In the genomic region with DNA sequence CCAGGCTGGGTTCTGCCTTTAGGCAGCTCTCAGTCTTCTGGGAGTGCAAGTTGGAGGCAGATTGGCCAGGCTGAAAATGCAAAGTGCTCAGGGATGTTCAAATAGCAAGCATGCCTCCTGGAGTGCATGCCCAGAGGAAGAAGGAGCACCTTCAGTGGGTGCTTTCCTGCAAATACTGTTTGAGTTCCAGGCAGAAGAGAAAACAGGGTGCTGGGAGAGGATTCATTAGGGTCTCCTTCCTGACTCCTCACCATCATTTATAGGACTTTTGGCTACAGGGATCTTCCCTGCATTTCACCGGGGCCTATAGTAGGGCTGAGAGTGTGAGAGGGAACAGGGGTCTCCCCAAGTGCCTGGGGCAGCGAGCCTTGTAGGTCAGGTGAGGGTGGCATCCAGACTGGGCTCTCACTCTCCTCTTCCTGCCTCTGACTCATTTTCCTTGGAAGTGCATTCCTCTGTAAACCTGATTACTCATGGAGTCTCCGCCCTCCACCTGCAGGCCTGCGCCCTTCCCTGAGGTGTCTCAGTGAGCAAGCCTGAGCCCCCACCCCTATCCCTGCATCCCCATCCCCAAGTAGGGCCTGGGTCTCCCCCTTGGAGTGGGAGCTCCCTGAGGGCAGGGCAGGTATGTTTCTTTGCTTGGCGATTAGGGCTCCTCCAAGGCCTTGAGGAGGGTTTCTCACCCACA, we compare ENCODE assay signal across 12 cellular contexts. TPM values are rescaled to one million over a fixed set of nuclear protein-coding genes. Genes with fewer than 3 reads are reported as not detected.
DNase-seq lines count a peak whose midpoint lies in the region; ATAC-seq, FAIRE-seq and TF ChIP-seq lines count a peak whose summit lies in the region.
"Had no signal": no experiment of that assay in that cellular context is flagged by ENCODE, and none has a peak within 500 bp of the region (broad histone marks: within the 10 kb centered on the region; RNA-seq: fewer than 3 reads in every experiment).

No MANE protein-coding gene starts in this region.

- FAIRE-seq in D721Med (lab: Jason Lieb, UNC): no peak

- peaks cover 12% of the 10 kb centered on the region for H3K36me3 Mint-ChIP-seq in stimulated activated naive CD8-positive, alpha-beta T cell treated with anti-CD3 and anti-CD28 coated beads, Interleukin-15, Interleukin-2, amounts not matched to agents 100 ng/mL and 50 ng/mL, for 24 hours (ENCODE audit: low read depth)
- H3K36me3 Mint-ChIP-seq in activated CD4-positive, alpha-beta memory T cell treated with anti-CD3 and anti-CD28 coated beads for 36 hours: peaks cover 42% of the 10 kb centered on the region

- POLR2A ChIA-PET in activated CD4-positive, alpha-beta memory T cell treated with anti-CD3 and anti-CD28 coated beads for 36 hours (lab: Charles Lee): interaction anchor here (0.8 to 2.1 kb wide), 3 partner anchors 13 to 43 kb away, joined by 3 to 19 read pairs (median 5); no protein-coding TSS in a partner anchor

- peaks cover 5% of the 10 kb centered on the region for H3K9me3 Mint-ChIP-seq in stimulated activated naive CD8-positive, alpha-beta T cell treated with anti-CD3 and anti-CD28 coated beads, Interleukin-15, Interleukin-2, amounts not matched to agents 100 ng/mL and 50 ng/mL, for 24 hours
- H3K9me3 Mint-ChIP-seq in activated CD4-positive, alpha-beta memory T cell treated with anti-CD3 and anti-CD28 coated beads for 36 hours: peaks cover 2% of the 10 kb centered on the region

- H3K27me3 Mint-ChIP-seq in stimulated activated naive CD8-positive, alpha-beta T cell treated with anti-CD3 and anti-CD28 coated beads, Interleukin-15, Interleukin-2, amounts not matched to agents 100 ng/mL and 50 ng/mL, for 24 hours: peaks cover 13% of the 10 kb centered on the region
- no peaks in the 10 kb centered on the region for H3K27me3 Mint-ChIP-seq in activated CD4-positive, alpha-beta memory T cell treated with anti-CD3 and anti-CD28 coated beads for 36 hours

- ATAC-seq in stimulated activated naive CD8-positive, alpha-beta T cell treated with anti-CD3 and anti-CD28 coated beads, Interleukin-15, Interleukin-2, amounts not matched to agents 100 U/mL and 50 U/mL, for 24 hours: no peak
- ATAC-seq: left ventricle myocardium superior had no signal

- TF ChIP-seq CTCF in D721Med (IDR thresholded peaks at IDR 0.05; ENCODE audit: insufficient read depth, missing control alignments): no peak

- H3K4me1 Mint-ChIP-seq in stimulated activated naive CD8-positive, alpha-beta T cell treated with anti-CD3 and anti-CD28 coated beads, Interleukin-15, Interleukin-2, amounts not matched to agents 100 ng/mL and 50 ng/mL, for 24 hours (ENCODE audit: low read depth): peaks cover 69% of the 10 kb centered on the region
- peaks cover 68% of the 10 kb centered on the region for H3K4me1 Mint-ChIP-seq in activated CD4-positive, alpha-beta memory T cell treated with anti-CD3 and anti-CD28 coated beads for 36 hours (ENCODE audit: low read depth)

- intact Hi-C loops in activated CD4-positive, alpha-beta memory T cell treated with anti-CD3 and anti-CD28 coated beads for 36 hours (cut with micrococcal nuclease): no loop called here

- peak overlapping the region; percentile 61 for H3K4me3 Mint-ChIP-seq in stimulated activated naive CD8-positive, alpha-beta T cell treated with anti-CD3 and anti-CD28 coated beads, Interleukin-15, Interleukin-2, amounts not matched to agents 100 ng/mL and 50 ng/mL, for 24 hours
- H3K4me3 Mint-ChIP-seq in activated CD4-positive, alpha-beta memory T cell treated with anti-CD3 and anti-CD28 coated beads for 36 hours: peak overlapping the region; percentile 73

- CTCF ChIA-PET in activated CD4-positive, alpha-beta memory T cell treated with anti-CD3 and anti-CD28 coated beads for 36 hours (lab: Charles Lee): interaction anchor here (1.4 to 2.9 kb wide), 6 partner anchors 14 to 156 kb away, joined by 4 to 37 read pairs (median 8); a partner anchor contains a TSS

- DNase-seq in stimulated activated naive CD8-positive, alpha-beta T cell treated with anti-CD3 and anti-CD28 coated beads, Interleukin-15, Interleukin-2, amounts not matched to agents 100 U/mL and 50 U/mL, for 24 hours: no peak
- no peak for DNase-seq in activated CD4-positive, alpha-beta memory T cell treated with anti-CD3 and anti-CD28 coated beads for 36 hours
- DNase-seq in iPS-NIHi7 (ENCODE audit: extremely low spot score): peak; percentile 64
- DNase-seq in D721Med (ENCODE audit: insufficient read length, low spot score): no peak
- no peak for DNase-seq in activated gamma-delta T cell (lab: John Stamatoyannopoulos, UW)
- DNase-seq in NCI-H510A (lab: John Stamatoyannopoulos, UW): no peak
- DNase-seq in NCI-H524 treated with DMSO at 0.1 percent for 48 hours (lab: John Stamatoyannopoulos, UW): no peak
- DNase-seq: left ventricle myocardium superior, NCI-H526 had no signal

- H3K27ac Mint-ChIP-seq in stimulated activated naive CD8-positive, alpha-beta T cell treated with anti-CD3 and anti-CD28 coated beads, Interleukin-15, Interleukin-2, amounts not matched to agents 100 ng/mL and 50 ng/mL, for 24 hours: no peak overlapping the region
- H3K27ac Mint-ChIP-seq in activated CD4-positive, alpha-beta memory T cell treated with anti-CD3 and anti-CD28 coated beads for 36 hours: peak overlapping the region; percentile 70

RNA-seq across cellular contexts. Expression of a gene that starts 17.1 kb away (rescaled TPM):
- 10 to 100 TPM; 14.5 to 15.2 TPM for total RNA-seq in activated CD4-positive, alpha-beta memory T cell treated with anti-CD3 and anti-CD28 coated beads for 36 hours
- total RNA-seq: dorsolateral prefrontal cortex, left ventricle myocardium superior had no signal

RNA-seq across cellular contexts. Expression of a gene that starts 46.7 kb away (rescaled TPM):
- total RNA-seq in activated CD4-positive, alpha-beta memory T cell treated with anti-CD3 and anti-CD28 coated beads for 36 hours: 100 to 1,000 TPM; 137 to 145 TPM
- total RNA-seq: thoracic aorta had no signal
